Comparison of ENCODE assay signal across 19 cellular contexts in genomic region chr2:157746234-157746950, GRCh38.
DNase-seq lines count a peak whose midpoint lies in the region; ATAC-seq and TF ChIP-seq lines count a peak whose summit lies in the region.
"Had no signal": no experiment of that assay in that cellular context is flagged by ENCODE, and none has a peak within 500 bp of the region (broad histone marks: within the 10 kb centered on the region; RNA-seq: fewer than 3 reads in every experiment).

No MANE protein-coding gene starts in this region.

- no peak overlapping the region for H2AFZ ChIP-seq in osteoblast (ENCODE audit: low read length)

- H3K4me1 Mint-ChIP-seq in stimulated activated naive CD8-positive, alpha-beta T cell treated with anti-CD3 and anti-CD28 coated beads, Interleukin-15, amount 100 ng/mL, for 72 hours: peaks cover 78% of the 10 kb centered on the region
- H3K4me1 Mint-ChIP-seq in endodermal cell: no peaks in the 10 kb centered on the region

- 92 to 96% methylated on average over 7 to 11 of the region's 12 CpGs for WGBS in endodermal cell (ENCODE audit: insufficient coverage in 1 of 2, insufficient read length in 1 of 2), 2 experiments

- no peaks in the 10 kb centered on the region for H4K20me1 ChIP-seq in osteoblast (ENCODE audit: insufficient read depth, low read length)

- H3K4me3 ChIP-seq in adipocyte (ENCODE audit: low read length) (no peak overlapping the region), fibroblast of the aortic adventitia (ENCODE audit: low read depth, low read length) (no peak overlapping the region), osteoblast (ENCODE audit: insufficient read depth, low read length) (no peak overlapping the region), endodermal cell (ENCODE audit: low read length) (no peak overlapping the region)
- H3K4me3 ChIP-seq: heart right ventricle, suprapubic skin had no signal

- H3K4me3 Mint-ChIP-seq in stimulated activated naive CD8-positive, alpha-beta T cell treated with anti-CD3 and anti-CD28 coated beads, Interleukin-15, amount 100 ng/mL, for 72 hours: no peak overlapping the region
- no peak overlapping the region for H3K4me3 Mint-ChIP-seq in endodermal cell
- H3K4me3 Mint-ChIP-seq: activated CD8-positive, alpha-beta memory T cell treated with anti-CD3 and anti-CD28 coated beads, Interleukin-2, amount 10 ng/mL, durations not matched to agents 7 days and 5 days had no signal

- no peak overlapping the region for H3K27ac Mint-ChIP-seq in stimulated activated naive CD8-positive, alpha-beta T cell treated with anti-CD3 and anti-CD28 coated beads, Interleukin-15, amount 100 ng/mL, for 72 hours
- H3K27ac Mint-ChIP-seq in endodermal cell: no peak overlapping the region
- H3K27ac Mint-ChIP-seq: activated CD8-positive, alpha-beta memory T cell treated with anti-CD3 and anti-CD28 coated beads, Interleukin-2, amount 10 ng/mL, durations not matched to agents 7 days and 5 days had no signal

- H3K4me1 ChIP-seq in adipocyte (ENCODE audit: control insufficient read depth, insufficient read depth, low read length) (peaks cover 53% of the 10 kb centered on the region), osteoblast (ENCODE audit: insufficient read depth, low read length) (peaks cover 40% of the 10 kb centered on the region), endodermal cell (ENCODE audit: control insufficient read depth, insufficient read depth, low read length) (no peaks in the 10 kb centered on the region)

- H3K4me2 ChIP-seq in osteoblast (ENCODE audit: insufficient read depth, low read length): peak overlapping the region; percentile 34

- H3K27ac ChIP-seq in osteoblast (ENCODE audit: low read depth, low read length) (peak overlapping the region; percentile 57), endodermal cell (ENCODE audit: low read depth, low read length) (no peak overlapping the region)
- H3K27ac ChIP-seq: epithelial cell of prostate, heart right ventricle, suprapubic skin had no signal

- no peaks in the 10 kb centered on the region for H3K36me3 ChIP-seq in adipocyte (ENCODE audit: control insufficient read depth, insufficient read depth, low read length, severe bottlenecking)
- H3K36me3 ChIP-seq in osteoblast (ENCODE audit: insufficient read depth, low read length): peaks cover 7% of the 10 kb centered on the region
- H3K36me3 ChIP-seq in endodermal cell (ENCODE audit: control insufficient read depth, insufficient read depth, low read length): peaks cover 15% of the 10 kb centered on the region

- no peaks in the 10 kb centered on the region for H3K27me3 Mint-ChIP-seq in stimulated activated naive CD8-positive, alpha-beta T cell treated with anti-CD3 and anti-CD28 coated beads, Interleukin-15, amount 100 ng/mL, for 72 hours
- no peaks in the 10 kb centered on the region for H3K27me3 Mint-ChIP-seq in endodermal cell (ENCODE audit: insufficient read depth)
- H3K27me3 Mint-ChIP-seq: activated CD8-positive, alpha-beta memory T cell treated with anti-CD3 and anti-CD28 coated beads, Interleukin-2, amount 10 ng/mL, durations not matched to agents 7 days and 5 days had no signal

- H3K27me3 ChIP-seq in adipocyte (replicated peaks; ENCODE audit: control insufficient read depth, insufficient read depth, low read length) (no peaks in the 10 kb centered on the region), osteoblast (ENCODE audit: insufficient read depth, low read length) (no peaks in the 10 kb centered on the region), endodermal cell (ENCODE audit: control insufficient read depth, insufficient read depth, low read length, poor library complexity, severe bottlenecking) (no peaks in the 10 kb centered on the region)
- H3K27me3 ChIP-seq: heart right ventricle, suprapubic skin had no signal

- peaks cover 31% of the 10 kb centered on the region for H3K79me2 ChIP-seq in osteoblast (ENCODE audit: insufficient read depth, low read length)

- no peak overlapping the region for H3K9ac ChIP-seq in adipocyte (ENCODE audit: low read length)
- H3K9ac ChIP-seq in endodermal cell (ENCODE audit: extremely low read depth, low read length, poor library complexity, severe bottlenecking): no peak overlapping the region

- H3K36me3 Mint-ChIP-seq in endodermal cell (ENCODE audit: low read depth): peaks cover 24% of the 10 kb centered on the region

- DNase-seq in EL: peak; percentile 62
- DNase-seq in adipocyte (ENCODE audit: low read depth): peak; percentile 34
- peak; percentile 25 for DNase-seq in fibroblast of the aortic adventitia (ENCODE audit: low read depth)
- DNase-seq in osteoblast (ENCODE audit: insufficient read length, low spot score, missing footprints): peak; percentile 72
- no peak for DNase-seq in stimulated activated naive CD8-positive, alpha-beta T cell treated with anti-CD3 and anti-CD28 coated beads, Interleukin-15, amount 100 ng/mL, for 72 hours
- DNase-seq in DMS 273 (lab: John Stamatoyannopoulos, UW; ENCODE audit: unreplicated experiment): no peak
- no peak for DNase-seq in activated T-cell treated with anti-CD3 and anti-CD28 coated beads for 4 hours
- DNase-seq in endodermal cell: no peak
- DNase-seq: activated CD8-positive, alpha-beta memory T cell treated with anti-CD3 and anti-CD28 coated beads, Interleukin-2, amount 10 ng/mL, durations not matched to agents 7 days and 5 days; activated effector memory CD4-positive, alpha-beta T cell treated with Interleukin-2 at 50 U/mL for 16 hours; anterior cingulate cortex; heart right ventricle; left colon; NCI-H187 treated with DMSO at 0.1 percent for 48 hours; NCI-H524 treated with DMSO at 0.1 percent for 48 hours; occipital lobe; stimulated activated CD4-positive, alpha-beta T cell treated with anti-CD3 and anti-CD28 coated beads, Interleukin-4, amount 100 ng/mL, for 1 hour had no signal

- H3K9me3 ChIP-seq in adipocyte (ENCODE audit: control insufficient read depth, low read length): peaks cover 4% of the 10 kb centered on the region
- no peaks in the 10 kb centered on the region for H3K9me3 ChIP-seq in osteoblast (ENCODE audit: low read depth, low read length)
- H3K9me3 ChIP-seq in endodermal cell (ENCODE audit: control insufficient read depth, low read length): no peaks in the 10 kb centered on the region
- H3K9me3 ChIP-seq: suprapubic skin had no signal

- TF ChIP-seq CTCF in fibroblast of the aortic adventitia (IDR thresholded peaks at IDR 0.05; ENCODE audit: insufficient read depth, low read length) (no peak), osteoblast (IDR thresholded peaks at IDR 0.05; ENCODE audit: extremely low read depth, low read depth, low read length) (no peak), endodermal cell (conservative IDR thresholded peaks at IDR 0.05) (no peak)

- ATAC-seq in stimulated activated naive CD8-positive, alpha-beta T cell treated with anti-CD3 and anti-CD28 coated beads, Interleukin-15, amount 100 ng/mL, for 72 hours: no peak
- ATAC-seq: activated CD8-positive, alpha-beta memory T cell treated with anti-CD3 and anti-CD28 coated beads, Interleukin-2, amount 10 ng/mL, durations not matched to agents 7 days and 5 days; heart right ventricle; left colon had no signal

- no peaks in the 10 kb centered on the region for H3K9me3 Mint-ChIP-seq in stimulated activated naive CD8-positive, alpha-beta T cell treated with anti-CD3 and anti-CD28 coated beads, Interleukin-15, amount 100 ng/mL, for 72 hours
- H3K9me3 Mint-ChIP-seq in endodermal cell: no peaks in the 10 kb centered on the region

Comparison
In these comparisons a context has a peak if more than half of its experiments do, and no peak if none do; other contexts are left out.
1. DNase-seq: peak in EL (single experiment), adipocyte (single experiment), fibroblast of the aortic adventitia (single experiment) and osteoblast (single experiment); none in stimulated activated naive CD8-positive, alpha-beta T cell treated with anti-CD3 and anti-CD28 coated beads, Interleukin-15, amount 100 ng/mL, for 72 hours (0 of 2), DMS 273 (single experiment), activated T-cell treated with anti-CD3 and anti-CD28 coated beads for 4 hours (single experiment) and endodermal cell (single experiment).